3 cellular contexts compared by ENCODE assay signal in the genomic region with DNA sequence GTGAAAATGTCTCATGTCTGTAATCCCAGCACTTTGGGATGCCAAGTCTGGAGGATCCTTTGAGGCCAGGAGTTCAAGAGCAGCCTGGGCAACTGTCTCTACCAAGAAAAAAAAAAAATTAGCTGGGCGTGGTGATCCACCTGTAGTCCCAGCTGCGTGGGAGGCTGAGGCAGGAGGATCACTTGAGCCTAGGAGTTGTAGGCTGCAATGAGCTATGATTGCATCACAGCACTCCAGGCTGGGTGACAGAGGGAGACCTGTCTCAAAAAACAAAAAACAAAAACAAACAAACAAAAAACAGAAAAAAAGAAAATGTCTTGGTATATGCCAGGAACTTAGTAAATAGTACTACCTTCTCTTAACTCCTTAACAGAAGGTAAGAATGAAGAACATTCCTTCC.
A peak's percentile ranks its signal among the peaks of the same experiment; 100 is the strongest.
TF ChIP-seq lines count a peak whose summit lies in the region.

No MANE protein-coding gene starts in this region.

TF ChIP-seq in GM23338, 12 proteins besides CTCF, POLR2A, EP300 and RAD21:
- TF ChIP-seq EZH2 (IDR thresholded peaks at IDR 0.05; ENCODE audit: low read depth, unreplicated experiment) (no peak), CREB1 (CRISPR knock-in tag; IDR thresholded peaks at IDR 0.05; ENCODE audit: low read depth) (no peak), STAT1 (IDR thresholded peaks at IDR 0.05; ENCODE audit: unreplicated experiment) (no peak), ETS1 (IDR thresholded peaks at IDR 0.05) (no peak), NANOG (IDR thresholded peaks at IDR 0.05; ENCODE audit: borderline replicate concordance) (no peak), EZH2phosphoT487 (IDR thresholded peaks at IDR 0.05; ENCODE audit: unreplicated experiment) (no peak), ZNF114 (CRISPR knock-in tag; IDR thresholded peaks at IDR 0.05) (no peak), JUNB (IDR thresholded peaks at IDR 0.05; ENCODE audit: unreplicated experiment) (no peak)

TF ChIP-seq in HCT116, 20 proteins besides CTCF, POLR2A, EP300 and RAD21:
- no peak for TF ChIP-seq POLR2AphosphoS5 (IDR thresholded peaks at IDR 0.05; ENCODE audit: low read depth, low read length)
- no peak for TF ChIP-seq YY1 (IDR thresholded peaks at IDR 0.05; ENCODE audit: extremely low read depth, insufficient replicate concordance, low read depth, low read length)
- no peak for TF ChIP-seq SRF (IDR thresholded peaks at IDR 0.05; ENCODE audit: low read depth)
- TF ChIP-seq CBX3 (IDR thresholded peaks at IDR 0.05; ENCODE audit: low read depth), result no peak
- no peak for TF ChIP-seq SIN3A (IDR thresholded peaks at IDR 0.05; ENCODE audit: low read depth)
- peak; percentile 42; the same call in 1 of the 2 replicates for TF ChIP-seq EGR1 (IDR thresholded peaks at IDR 0.05; ENCODE audit: low read depth)
TF ChIP-seq in HCT116: peak in this region for 1.

TF ChIP-seq in K562, 482 proteins besides CTCF, POLR2A, EP300 and RAD21:
- TF ChIP-seq ZBTB1 (CRISPR knock-in tag; IDR thresholded peaks at IDR 0.05; ENCODE audit: borderline replicate concordance, low read depth) (no peak), CEBPG (CRISPR knock-in tag; IDR thresholded peaks at IDR 0.05) (no peak), CEBPG (tag; conservative IDR thresholded peaks at IDR 0.05 in 1 of 2, IDR thresholded peaks at IDR 0.05 in 1 of 2) (peak; percentile 53 to 73), ZNF384 (IDR thresholded peaks at IDR 0.05; ENCODE audit: low read depth, low read length) (0 out of 2 replicates have a peak, but pooled peaks have one; percentile 27), ZEB2 (IDR thresholded peaks at IDR 0.05) (peak; percentile 51), EGR1 (conservative IDR thresholded peaks at IDR 0.05) (peak; percentile 49), NFYB (IDR thresholded peaks at IDR 0.05; ENCODE audit: extremely low read depth, insufficient read length) (no peak), ZNF583 (CRISPR knock-in tag; IDR thresholded peaks at IDR 0.05) (no peak), CEBPB (tag; IDR thresholded peaks at IDR 0.05) (peak; percentile 64), ATF3 (IDR thresholded peaks at IDR 0.05) (peak; percentile 67; the same call in 1 of the 2 replicates), ATF3 (CRISPR knock-in tag; conservative IDR thresholded peaks at IDR 0.05) (no peak)
